In genomic region chr14:92704036-92704804, GRCh38 we compare ENCODE assay signal across 9 cellular contexts. TPM values are rescaled to one million over a fixed set of nuclear protein-coding genes. Genes with fewer than 3 reads are reported as not detected.
DNase-seq lines count a peak whose midpoint lies in the region; ATAC-seq and TF ChIP-seq lines count a peak whose summit lies in the region.
"Had no signal": no experiment of that assay in that cellular context is flagged by ENCODE, and none has a peak within 500 bp of the region (broad histone marks: within the 10 kb centered on the region; RNA-seq: fewer than 3 reads in every experiment).

No MANE protein-coding gene starts in this region.

- no peak for DNase-seq in Right ventricle myocardium inferior (ENCODE audit: missing footprints)
- DNase-seq in left ventricle myocardium inferior, result no peak
- DNase-seq in adrenal gland, result peak in 4 of 7 donors; percentile 42 to 69 (median 56)
- peak; percentile 60 to 81 for DNase-seq in tibial artery
- no peak for DNase-seq in NCI-H446 (lab: John Stamatoyannopoulos, UW)
- no peak for DNase-seq in NCI-H82 (lab: John Stamatoyannopoulos, UW)
- DNase-seq in AG08396 (ENCODE audit: low spot score), result no peak

- H3K27me3 ChIP-seq in left ventricle myocardium inferior (ENCODE audit: low read depth), result no peaks in the 10 kb centered on the region
- no peaks in the 10 kb centered on the region for H3K27me3 ChIP-seq in adrenal gland
- H3K27me3 ChIP-seq in tibial artery, result no peaks in the 10 kb centered on the region
- H3K27me3 ChIP-seq: ascending aorta had no signal

- ATAC-seq in Right ventricle myocardium inferior, result peak; percentile 39
- peak; percentile 91 for ATAC-seq in HG03097 (IDR thresholded peaks at IDR 0.05; ENCODE audit: low FRiP score, unreplicated experiment)

- no peaks in the 10 kb centered on the region for H3K9me3 ChIP-seq in left ventricle myocardium inferior (replicated peaks)
- H3K9me3 ChIP-seq in adrenal gland (replicated peaks in 1 of 3), result no peaks in the 10 kb centered on the region
- no peaks in the 10 kb centered on the region for H3K9me3 ChIP-seq in tibial artery
- H3K9me3 ChIP-seq: ascending aorta had no signal

- H3K27ac ChIP-seq in left ventricle myocardium inferior (replicated peaks), result no peak overlapping the region
- H3K27ac ChIP-seq in adrenal gland, result peak overlapping the region in 1 of 5 donors; percentile 76
- no peak overlapping the region for H3K27ac ChIP-seq in tibial artery

- no peak for TF ChIP-seq POLR2A in adrenal gland (IDR thresholded peaks at IDR 0.05)

- TF ChIP-seq CTCF in left ventricle myocardium inferior (IDR thresholded peaks at IDR 0.05; ENCODE audit: borderline replicate concordance) (no peak), adrenal gland (IDR thresholded peaks at IDR 0.05) (no peak), tibial artery (IDR thresholded peaks at IDR 0.05) (no peak)

- H3K4me3 ChIP-seq in left ventricle myocardium inferior, result no peak overlapping the region
- no peak overlapping the region for H3K4me3 ChIP-seq in adrenal gland
- no peak overlapping the region for H3K4me3 ChIP-seq in tibial artery
- H3K4me3 ChIP-seq: ascending aorta had no signal

- H3K36me3 ChIP-seq in left ventricle myocardium inferior (peaks cover 59% of the 10 kb centered on the region), adrenal gland (replicated peaks in 1 of 2) (peaks cover 0 to 10% of the 10 kb centered on the region in 2 donors), tibial artery (peaks cover 39 to 51% (median 40%) of the 10 kb centered on the region in 3 donors)

- WGBS in adrenal gland, 4 donors, result 81 to 84% (median 82%) methylated on average over 22 to 23 of the region's 23 CpGs

- H3K4me1 ChIP-seq in left ventricle myocardium inferior (no peaks in the 10 kb centered on the region), adrenal gland (replicated peaks in 1 of 2) (peaks cover 0 to 3% of the 10 kb centered on the region in 2 donors), tibial artery (peaks cover 0 to 3% (median 0%) of the 10 kb centered on the region in 4 donors)
- H3K4me1 ChIP-seq: ascending aorta had no signal

- intact Hi-C loops in Right ventricle myocardium inferior (cut with DNase I) (no loop called here), left ventricle myocardium inferior (cut with micrococcal nuclease) (no loop called here), adrenal gland (cut with DNase I) (no loop called here), tibial artery (cut with DNase I; ENCODE audit: low total_unique reads) (no loop called here)

RNA-seq across cellular contexts. Expression of gene LGMN, which starts 44.2 kb away (rescaled TPM):
- 122 TPM for total RNA-seq in Right ventricle myocardium inferior
- 100 TPM for total RNA-seq in left ventricle myocardium inferior
- 100 to 1,000 TPM in 7 of 8 donors, 10 to 100 TPM in 1; 84.5 to 153 (median 125) TPM for total RNA-seq in adrenal gland
- 10 to 100 TPM; 66.6 to 93.4 (median 81.8) TPM for polyA plus RNA-seq in adrenal gland

Comparison
In these comparisons a context has a peak if more than half of its experiments do, and no peak if none do; other contexts are left out.
1. DNase-seq: peak in adrenal gland (4 of 7) and tibial artery (2 of 2); none in Right ventricle myocardium inferior (single experiment), left ventricle myocardium inferior (single experiment), NCI-H446 (0 of 2), NCI-H82 (single experiment) and AG08396 (single experiment).